In genomic region chr18:58338961-58339722, GRCh38 we compare ENCODE assay signal across 1 cellular context.
TF ChIP-seq lines count a peak whose summit lies in the region.

No MANE protein-coding gene starts in this region.

TF ChIP-seq in H1, 55 proteins besides CTCF, POLR2A, EP300 and RAD21 (continued from another document):
- TF ChIP-seq CHD7 (IDR thresholded peaks at IDR 0.05; ENCODE audit: insufficient replicate concordance, low read length) (peak; percentile 28), TCF12 (IDR thresholded peaks at IDR 0.05; ENCODE audit: low read depth, low read length) (peak; percentile 87), SIRT6 (IDR thresholded peaks at IDR 0.05; ENCODE audit: low read length) (no peak), USF2 (IDR thresholded peaks at IDR 0.05; ENCODE audit: low read length) (no peak), TAF7 (optimal IDR thresholded peaks at IDR 0.05; ENCODE audit: borderline replicate concordance, low read depth, low read length) (no peak), KDM1A (IDR thresholded peaks at IDR 0.05; ENCODE audit: borderline replicate concordance, low read length) (peak; percentile 39; the same call in 1 of the 2 replicates), ATF2 (IDR thresholded peaks at IDR 0.05; ENCODE audit: low read length) (no peak), SP1 (IDR thresholded peaks at IDR 0.05; ENCODE audit: low read depth, low read length) (0 out of 2 replicates have a peak, but pooled peaks have one; percentile 50), NANOG (IDR thresholded peaks at IDR 0.05; ENCODE audit: insufficient read depth, low read depth, low read length, poor library complexity, severe bottlenecking) (peak; percentile 11), ASH2L (IDR thresholded peaks at IDR 0.05; ENCODE audit: low read length) (peak; percentile 93)
